15 cellular contexts compared by ENCODE assay signal in the genomic region with DNA sequence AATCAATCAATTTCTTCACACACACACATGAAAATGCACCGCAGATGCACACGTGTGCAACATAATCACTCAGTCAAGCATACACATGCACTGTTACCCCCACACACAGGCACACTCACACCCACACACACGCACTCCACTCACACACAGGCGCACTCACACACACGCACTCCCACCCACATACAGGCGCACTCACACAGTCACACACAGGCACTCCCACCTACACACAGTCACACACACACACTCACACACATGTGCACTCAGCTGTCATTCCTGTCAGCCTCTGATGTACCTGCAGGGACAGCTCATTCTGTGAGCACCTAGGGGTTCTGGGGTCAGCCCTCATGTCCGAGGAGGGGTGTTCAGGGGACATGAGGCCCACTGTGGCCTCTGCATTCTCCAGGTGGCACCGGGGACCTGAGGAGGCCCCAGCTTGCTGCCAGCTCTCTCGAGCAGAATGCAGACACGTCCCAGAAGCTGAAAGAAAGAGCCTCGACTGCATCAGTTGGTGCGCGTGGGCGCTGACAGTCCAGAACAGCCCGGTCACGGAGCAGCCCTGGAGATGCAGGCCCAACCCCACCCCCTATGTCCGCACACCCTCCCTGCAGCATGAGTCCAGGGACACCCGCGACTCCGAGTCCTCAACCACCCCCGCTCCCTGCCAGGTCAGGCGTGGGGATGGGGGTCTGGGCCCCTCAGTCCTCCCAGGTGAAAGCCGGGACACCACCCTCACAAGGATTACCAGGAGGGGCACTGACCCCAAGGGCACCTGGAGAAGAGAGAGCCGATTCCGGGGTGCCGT.
"Had no signal": no experiment of that assay in that cellular context is flagged by ENCODE, and none has a peak within 500 bp of the region (broad histone marks: within the 10 kb centered on the region; RNA-seq: fewer than 3 reads in every experiment).

No MANE protein-coding gene starts in this region.

- H3K36me3 Mint-ChIP-seq: activated naive CD4-positive, alpha-beta T cell treated with anti-CD3 and anti-CD28 coated beads, Interleukin-2, amount 50 U/mL, for 72 hours; naive thymus-derived CD8-positive, alpha-beta T cell had no signal

- H3K27ac Mint-ChIP-seq: progenitor cell of endocrine pancreas had no signal

- ATAC-seq: activated naive CD4-positive, alpha-beta T cell treated with anti-CD3 and anti-CD28 coated beads, Interleukin-2, amount 50 U/mL, for 72 hours; naive thymus-derived CD8-positive, alpha-beta T cell had no signal

- H3K4me3 Mint-ChIP-seq: naive thymus-derived CD8-positive, alpha-beta T cell had no signal

- DNase-seq: activated CD4-positive, alpha-beta T cell treated with anti-CD3 and anti-CD28 coated beads, Interleukin-2, amount 50 U/mL, for 1 hour; activated CD4-positive, CD25-positive, alpha-beta regulatory T cell treated with anti-CD3 and anti-CD28 coated beads, Interleukin-2, amount 50 U/mL, for 72 hours; activated CD8-positive, alpha-beta memory T cell treated with anti-CD3 and anti-CD28 coated beads for 24 hours; activated CD8-positive, alpha-beta memory T cell treated with anti-CD3 and anti-CD28 coated beads, Interleukin-2, amount 50 U/mL, for 48 hours; activated effector memory CD4-positive, alpha-beta T cell treated with anti-CD3 and anti-CD28 coated beads, Interleukin-2, amount 50 U/mL, for 16 hours; activated T-cell treated with anti-CD3 and anti-CD28 coated beads, Interleukin-2, amount 50 U/mL, for 48 hours; adrenal gland; cerebellar nuclear complex; effector CD8-positive, alpha-beta T cell; mesendoderm; naive thymus-derived CD8-positive, alpha-beta T cell; stimulated activated CD4-positive, alpha-beta T cell treated with anti-CD3 and anti-CD28 coated beads, Interleukin-2, amount 100 ng/mL, for 24 hours had no signal

- FAIRE-seq: astrocyte had no signal
